Comparison of ENCODE assay signal across 10 cellular contexts in genomic region chr2:206488623-206489022, GRCh38.
"Had no signal": no experiment of that assay in that cellular context is flagged by ENCODE, and none has a peak within 500 bp of the region (broad histone marks: within the 10 kb centered on the region; RNA-seq: fewer than 3 reads in every experiment).

No MANE protein-coding gene starts in this region.

- H3K27ac Mint-ChIP-seq: activated B cell treated with CpG ODN at 0.5 μM for 24 hours; stimulated activated naive B cell treated with anti-CD40 and anti-IgM and Interleukin-4, amounts not matched to agents 10 μg/mL and 1 μg/mL and 100 μg/mL, for 72 hours; T-helper 1 cell treated with Interleukin-12 subunit alpha and Interleukin-12 subunit beta and Interleukin-4 antibody, amounts not matched to agents 30 μg/mL and 1 μg/mL, for 36 hours; type B pancreatic cell had no signal

- H3K9me3 ChIP-seq: SK-N-SH had no signal

- ATAC-seq: gastroesophageal sphincter; stimulated activated naive B cell treated with anti-CD40 and anti-IgM and Interleukin-4, amounts not matched to agents 10 μg/mL and 1 μg/mL and 100 μg/mL, for 72 hours had no signal

- H3K36me3 Mint-ChIP-seq: stimulated activated naive B cell treated with anti-CD40 and anti-IgM and Interleukin-4, amounts not matched to agents 10 μg/mL and 1 μg/mL and 100 μg/mL, for 72 hours had no signal

- DNase-seq: activated B cell treated with CpG ODN at 0.5 μM for 24 hours; activated gamma-delta T cell; effector memory CD4-positive, alpha-beta T cell; retina; SK-N-SH; stimulated activated naive B cell treated with anti-CD40 and anti-IgM and Interleukin-4, amounts not matched to agents 10 μg/mL and 1 μg/mL and 100 μg/mL, for 72 hours had no signal

- H3K4me3 ChIP-seq: coronary artery, gastroesophageal sphincter had no signal

- H3K4me1 Mint-ChIP-seq: activated B cell treated with CpG ODN at 0.5 μM for 24 hours; stimulated activated naive B cell treated with anti-CD40 and anti-IgM and Interleukin-4, amounts not matched to agents 10 μg/mL and 1 μg/mL and 100 μg/mL, for 72 hours had no signal

- H3K4me1 ChIP-seq: gastroesophageal sphincter had no signal

- H3K27me3 Mint-ChIP-seq: stimulated activated naive B cell treated with anti-CD40 and anti-IgM and Interleukin-4, amounts not matched to agents 10 μg/mL and 1 μg/mL and 100 μg/mL, for 72 hours had no signal

- H3K4me2 ChIP-seq: SK-N-SH had no signal

- H3K9me3 Mint-ChIP-seq: activated B cell treated with CpG ODN at 0.5 μM for 24 hours had no signal

- H3K27me3 ChIP-seq: gastroesophageal sphincter had no signal

- H3K9ac ChIP-seq: SK-N-SH had no signal

- H3K4me3 Mint-ChIP-seq: activated B cell treated with CpG ODN at 0.5 μM for 24 hours; stimulated activated naive B cell treated with anti-CD40 and anti-IgM and Interleukin-4, amounts not matched to agents 10 μg/mL and 1 μg/mL and 100 μg/mL, for 72 hours; T-helper 1 cell treated with Interleukin-12 subunit alpha and Interleukin-12 subunit beta and Interleukin-4 antibody, amounts not matched to agents 30 μg/mL and 1 μg/mL, for 36 hours; type B pancreatic cell had no signal

- H3K27ac ChIP-seq: coronary artery, gastroesophageal sphincter had no signal
